ENCODE assay signal across 31 cellular contexts in the genomic region with DNA sequence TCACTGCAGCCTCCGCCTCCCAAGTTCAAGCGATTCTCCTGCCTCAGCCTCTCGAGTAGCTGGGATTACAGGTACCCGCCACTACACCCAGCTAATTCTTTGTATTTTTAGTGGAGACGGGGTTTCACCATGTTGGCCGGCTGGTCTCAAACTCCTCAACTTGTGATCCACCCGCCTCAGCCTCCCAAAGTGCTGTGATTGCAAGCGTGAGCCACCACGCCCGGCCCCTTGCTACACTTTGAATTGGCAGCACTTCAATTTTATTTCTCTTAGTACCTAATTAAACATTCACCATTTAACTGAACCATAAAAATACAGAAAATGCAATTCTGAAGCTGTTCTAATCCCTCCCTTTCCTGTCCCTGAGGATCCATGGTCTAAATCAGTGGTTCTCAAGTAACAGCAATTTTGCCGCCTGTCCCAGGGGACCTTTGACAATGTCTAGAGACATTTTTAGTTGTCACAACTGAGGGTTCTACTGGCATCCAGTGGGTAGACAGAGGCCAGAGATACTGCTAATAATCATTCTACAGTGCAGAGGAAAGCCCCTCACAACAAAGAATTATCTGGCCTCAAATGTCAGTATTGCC. TPM values are rescaled to one million over a fixed set of nuclear protein-coding genes. Genes with fewer than 3 reads are reported as not detected.
"Had no signal": no experiment of that assay in that cellular context is flagged by ENCODE, and none has a peak within 500 bp of the region (broad histone marks: within the 10 kb centered on the region; RNA-seq: fewer than 3 reads in every experiment).

No MANE protein-coding gene starts in this region.

- H3K27ac Mint-ChIP-seq: activated CD4-positive, alpha-beta T cell treated with anti-CD3 and anti-CD28 coated beads for 36 hours; activated T-helper 2 cell treated with anti-CD3 and anti-CD28 coated beads, Interferon-gamma antibody, Interleukin-2, Interleukin-4, amounts not matched to agents 10 μg/mL and 5 μg/mL and 100 μg/mL, durations not matched to agents 14 hours and 24 hours and 36 hours; brain; stimulated activated memory B cell treated with anti-CD40 and anti-IgM and Interleukin-4, amounts not matched to agents 10 μg/mL and 1 μg/mL and 100 μg/mL, for 72 hours; stimulated activated naive CD8-positive, alpha-beta T cell treated with anti-CD3 and anti-CD28 coated beads, Interleukin-15, amount 100 ng/mL, for 72 hours; T-helper 2 cell treated with Interferon-gamma antibody and Interleukin-4, amounts not matched to agents 5 μg/mL and 100 μg/mL, for 36 hours had no signal

- H3K4me3 Mint-ChIP-seq: activated CD4-positive, alpha-beta T cell treated with anti-CD3 and anti-CD28 coated beads for 36 hours; activated T-cell treated with anti-CD3 and anti-CD28 coated beads, Interleukin-2, amount 50 U/mL, for 4 hours; brain; effector memory CD8-positive, alpha-beta T cell; natural killer cell treated with Interleukin-12 subunit alpha and Interleukin-12 subunit beta and Interleukin-15 and Interleukin-18, amount 100 ng/mL, for 72 hours; stimulated activated memory B cell treated with anti-CD40 and anti-IgM and Interleukin-4, amounts not matched to agents 10 μg/mL and 1 μg/mL and 100 μg/mL, for 72 hours; stimulated activated naive CD8-positive, alpha-beta T cell treated with anti-CD3 and anti-CD28 coated beads, Interleukin-15, amount 100 ng/mL, for 72 hours; T-cell; T-helper 2 cell treated with Interferon-gamma antibody and Interleukin-4, amounts not matched to agents 5 μg/mL and 100 μg/mL, for 36 hours had no signal

- DNase-seq: activated CD4-positive, alpha-beta T cell treated with anti-CD3 and anti-CD28 coated beads for 36 hours; activated CD4-positive, alpha-beta T cell treated with anti-CD3 and anti-CD28 coated beads, Interleukin-2, amount 50 U/mL, for 48 hours; activated CD4-positive, CD25-positive, alpha-beta regulatory T cell; activated CD8-positive, alpha-beta memory T cell treated with anti-CD3 and anti-CD28 coated beads, Interleukin-2, amount 50 U/mL, for 48 hours; activated T-cell treated with anti-CD3 and anti-CD28 coated beads, Interleukin-2, amount 50 U/mL, for 4 hours; adrenal gland; cortex of kidney; effector memory CD8-positive, alpha-beta T cell; erythroblast; heart right ventricle; left ventricle myocardium inferior; mesendoderm; ovary; sigmoid colon; stimulated activated CD4-positive, alpha-beta T cell treated with anti-CD3 and anti-CD28 coated beads, Interleukin-1b, Interleukin-23, amount 100 ng/mL, for 48 hours; stimulated activated CD4-positive, alpha-beta T cell treated with anti-CD3 and anti-CD28 coated beads, Interleukin-4, amount 100 ng/mL, for 4 hours; stimulated activated CD8-positive, alpha-beta memory T cell treated with anti-CD3 and anti-CD28 coated beads, Interleukin-4, amount 100 ng/mL, for 48 hours; stimulated activated naive CD8-positive, alpha-beta T cell treated with anti-CD3 and anti-CD28 coated beads, Interleukin-15, amount 100 ng/mL, for 72 hours; substantia nigra; T-cell; upper lobe of left lung had no signal

- H3K9me3 Mint-ChIP-seq: activated naive CD4-positive, alpha-beta T cell treated with anti-CD3 and anti-CD28 coated beads, Interleukin-2, amount 50 U/mL, for 72 hours; activated T-cell treated with anti-CD3 and anti-CD28 coated beads, Interleukin-2, amount 50 U/mL, for 4 hours; activated T-helper 2 cell treated with anti-CD3 and anti-CD28 coated beads, Interferon-gamma antibody, Interleukin-2, Interleukin-4, amounts not matched to agents 10 μg/mL and 5 μg/mL and 100 μg/mL, durations not matched to agents 14 hours and 24 hours and 36 hours; brain; effector memory CD8-positive, alpha-beta T cell; natural killer cell treated with Interleukin-12 subunit alpha and Interleukin-12 subunit beta and Interleukin-15 and Interleukin-18, amount 100 ng/mL, for 72 hours; stimulated activated memory B cell treated with anti-CD40 and anti-IgM and Interleukin-4, amounts not matched to agents 10 μg/mL and 1 μg/mL and 100 μg/mL, for 72 hours; stimulated activated naive CD8-positive, alpha-beta T cell treated with anti-CD3 and anti-CD28 coated beads, Interleukin-15, amount 100 ng/mL, for 72 hours; T-cell; T-helper 2 cell treated with Interferon-gamma antibody and Interleukin-4, amounts not matched to agents 5 μg/mL and 100 μg/mL, for 36 hours had no signal

- ATAC-seq: activated CD4-positive, alpha-beta T cell treated with anti-CD3 and anti-CD28 coated beads for 36 hours; activated T-cell treated with anti-CD3 and anti-CD28 coated beads, Interleukin-2, amount 50 U/mL, for 4 hours; effector memory CD8-positive, alpha-beta T cell; gastroesophageal sphincter; heart right ventricle; natural killer cell treated with Interleukin-12 subunit alpha and Interleukin-12 subunit beta and Interleukin-15 and Interleukin-18, amount 100 ng/mL, for 72 hours; stimulated activated memory B cell treated with anti-CD40 and anti-IgM and Interleukin-4, amounts not matched to agents 10 μg/mL and 1 μg/mL and 100 μg/mL, for 72 hours; stimulated activated naive CD8-positive, alpha-beta T cell treated with anti-CD3 and anti-CD28 coated beads, Interleukin-15, amount 100 ng/mL, for 72 hours; T-cell had no signal

- H3K27me3 Mint-ChIP-seq: activated CD4-positive, alpha-beta T cell treated with anti-CD3 and anti-CD28 coated beads for 36 hours; brain; effector memory CD8-positive, alpha-beta T cell; natural killer cell treated with Interleukin-12 subunit alpha and Interleukin-12 subunit beta and Interleukin-15 and Interleukin-18, amount 100 ng/mL, for 72 hours; stimulated activated memory B cell treated with anti-CD40 and anti-IgM and Interleukin-4, amounts not matched to agents 10 μg/mL and 1 μg/mL and 100 μg/mL, for 72 hours; stimulated activated naive CD8-positive, alpha-beta T cell treated with anti-CD3 and anti-CD28 coated beads, Interleukin-15, amount 100 ng/mL, for 72 hours; T-cell had no signal

- H3K4me1 Mint-ChIP-seq: brain; stimulated activated memory B cell treated with anti-CD40 and anti-IgM and Interleukin-4, amounts not matched to agents 10 μg/mL and 1 μg/mL and 100 μg/mL, for 72 hours had no signal

RNA-seq across cellular contexts. Expression of gene BCL2L15, which starts 4.3 kb away (rescaled TPM):
- total RNA-seq: ascending aorta, cardiac septum, left ventricle myocardium inferior had no signal

RNA-seq across cellular contexts. Expression of gene PTPN22, which starts 20.2 kb away (rescaled TPM):
- total RNA-seq: smooth muscle cell had no signal
